15 cellular contexts compared by ENCODE assay signal in the genomic region with DNA sequence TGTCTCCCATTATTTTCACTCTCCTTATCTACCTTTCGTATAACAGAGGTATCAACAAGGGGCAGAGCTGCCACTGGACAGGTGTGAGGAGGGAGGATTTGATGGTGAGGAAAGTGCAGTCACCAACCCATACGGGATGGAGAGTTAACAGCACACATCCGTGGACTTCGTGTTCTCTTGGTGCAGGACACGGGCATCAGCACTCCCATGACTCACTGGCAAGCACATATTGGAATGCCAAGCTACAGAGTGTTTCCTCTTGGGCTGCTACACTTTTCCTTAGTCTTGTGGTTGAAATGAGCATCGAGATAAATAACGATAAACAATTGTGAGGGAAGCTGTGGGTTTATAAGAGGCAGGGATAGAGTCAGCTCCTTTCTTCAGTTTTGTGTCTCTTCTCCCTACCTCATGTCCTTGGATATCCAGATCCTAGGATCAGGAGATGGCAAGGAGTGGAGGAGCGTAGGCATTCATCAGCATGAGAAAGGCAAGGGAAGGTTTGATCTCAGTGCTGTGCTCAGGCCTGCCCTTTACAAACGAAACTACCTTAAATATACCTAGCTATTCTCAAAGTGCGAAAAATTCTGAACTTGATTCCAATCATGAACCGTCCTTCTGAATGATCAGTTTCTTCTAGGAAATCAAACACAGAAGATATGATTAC.
DNase-seq lines count a peak whose midpoint lies in the region; ATAC-seq, FAIRE-seq and TF ChIP-seq lines count a peak whose summit lies in the region.
"Had no signal": no experiment of that assay in that cellular context is flagged by ENCODE, and none has a peak within 500 bp of the region (broad histone marks: within the 10 kb centered on the region; RNA-seq: fewer than 3 reads in every experiment).

No MANE protein-coding gene starts in this region.

- no peaks in the 10 kb centered on the region for H3K36me3 ChIP-seq in endothelial cell of umbilical vein (ENCODE audit: control insufficient read depth in 2 of 2, extremely low read depth in 1 of 2, insufficient read depth in 2 of 2, low read length in 2 of 2)

- peaks cover 29% of the 10 kb centered on the region for H3K4me1 ChIP-seq in endothelial cell of umbilical vein (ENCODE audit: control insufficient read depth, extremely low read depth, insufficient read depth, low read length)

- H3K27me3 Mint-ChIP-seq in nephron progenitor cell (ENCODE audit: low read depth, poor library complexity): no peaks in the 10 kb centered on the region
- H3K27me3 Mint-ChIP-seq: B cell had no signal

- no peaks in the 10 kb centered on the region for H4K20me1 ChIP-seq in endothelial cell of umbilical vein (replicated peaks; ENCODE audit: control insufficient read depth, extremely low read depth, insufficient read depth, low read length)

- peaks cover 83% of the 10 kb centered on the region for H3K36me3 Mint-ChIP-seq in nephron progenitor cell (ENCODE audit: low read depth)

- POLR2A ChIA-PET in endothelial cell of umbilical vein (lab: Charles Lee): interaction anchor here (0.6 to 1.4 kb wide), 3 partner anchors 108 to 240 kb away, joined by 3 to 8 read pairs (median 6); no protein-coding TSS in a partner anchor

- BruUV-seq in endothelial cell of umbilical vein (replicated peaks; lab: Mats Ljungman, UMichigan): TSS peak; percentile 93

- peak overlapping the region; percentile 89 for H3K4me2 ChIP-seq in endothelial cell of umbilical vein (ENCODE audit: insufficient read depth, low read length)
- H3K4me2 ChIP-seq: hepatocyte had no signal

- H3K27ac ChIP-seq in endothelial cell of umbilical vein (ENCODE audit: insufficient read depth, low read depth, low read length): peak overlapping the region; percentile 92
- H3K27ac ChIP-seq: hepatocyte had no signal

- H3K4me3 ChIP-seq in endothelial cell of umbilical vein (replicated peaks in 1 of 3; ENCODE audit: insufficient read depth in 1 of 3, low read depth in 1 of 3, low read length in 3 of 3): peak overlapping the region in 1 of 3 experiments; percentile 21
- H3K4me3 ChIP-seq: hepatocyte had no signal

- no peak for TF ChIP-seq POLR2A in GM12891 (IDR thresholded peaks at IDR 0.05; ENCODE audit: low read depth, low read length)
- TF ChIP-seq POLR2A in endothelial cell of umbilical vein (IDR thresholded peaks at IDR 0.05; ENCODE audit: low read depth, low read length): no peak

- intact Hi-C loops in endothelial cell of umbilical vein (cut with micrococcal nuclease): loop anchor here (1.0 to 2.0 kb wide), 5 partner anchors 34 to 400 kb away; partner anchors contain the start of gene MMAA

- H3K9me3 ChIP-seq in endothelial cell of umbilical vein (replicated peaks; ENCODE audit: control insufficient read depth, insufficient read depth, low read length): no peaks in the 10 kb centered on the region

- FAIRE-seq in GM12891 (lab: Jason Lieb, UNC): peak; percentile 51
- FAIRE-seq in endothelial cell of umbilical vein (lab: Jason Lieb, UNC): peak; percentile 87
- FAIRE-seq: colon had no signal

- peak overlapping the region; percentile 61 for H3K9ac ChIP-seq in endothelial cell of umbilical vein (replicated peaks; ENCODE audit: extremely low read depth, insufficient read depth, low read length)

- H2AFZ ChIP-seq in endothelial cell of umbilical vein (ENCODE audit: low read depth, low read length): peak overlapping the region; percentile 38
- H2AFZ ChIP-seq: hepatocyte had no signal

- H3K79me2 ChIP-seq in endothelial cell of umbilical vein (ENCODE audit: control insufficient read depth, insufficient read depth, low read length): no peaks in the 10 kb centered on the region
- H3K79me2 ChIP-seq: hepatocyte had no signal

- TF ChIP-seq CTCF in endothelial cell of umbilical vein (IDR thresholded peaks at IDR 0.05; ENCODE audit: extremely low read depth in 1 of 2, insufficient read depth in 1 of 2, low read depth in 1 of 2, low read length in 2 of 2): no peak
- no peak for TF ChIP-seq CTCF in nephron progenitor cell (IDR thresholded peaks at IDR 0.05)

- H3K4me3 Mint-ChIP-seq in nephron progenitor cell: no peak overlapping the region
- H3K4me3 Mint-ChIP-seq: activated T-cell treated with anti-CD3 and anti-CD28 coated beads, Interleukin-2, amount 50 U/mL, for 72 hours; B cell had no signal

- H3K9me3 Mint-ChIP-seq in nephron progenitor cell: no peaks in the 10 kb centered on the region
- H3K9me3 Mint-ChIP-seq: activated T-cell treated with anti-CD3 and anti-CD28 coated beads, Interleukin-2, amount 50 U/mL, for 72 hours had no signal

- no peaks in the 10 kb centered on the region for H3K9me1 ChIP-seq in endothelial cell of umbilical vein (replicated peaks; ENCODE audit: control insufficient read depth, extremely low read depth, insufficient read depth, low read length)

- DNase-seq in GM12891 (ENCODE audit: insufficient read length, low spot score) (no peak), M059J (ENCODE audit: low read depth) (peak; percentile 44), endothelial cell of umbilical vein (ENCODE audit: low read depth, low spot score) (peak; percentile 76), nephron progenitor cell (no peak), CD1c-positive myeloid dendritic cell (ENCODE audit: extremely low spot score) (no peak)
- DNase-seq in stimulated activated CD4-positive, alpha-beta T cell treated with anti-CD3 and anti-CD28 coated beads, Interleukin-4, amount 100 ng/mL, for 1 hour: no peak
- DNase-seq: activated CD4-positive, alpha-beta T cell treated with anti-CD3 and anti-CD28 coated beads, Interleukin-2, amount 50 U/mL, for 48 hours; activated T-cell treated with anti-CD3 and anti-CD28 coated beads, Interleukin-2, amount 50 U/mL, for 72 hours; left cardiac atrium; NCI-H1930; NCI-H526 had no signal

- no peak for ATAC-seq in HG03469 (IDR thresholded peaks at IDR 0.05; ENCODE audit: unreplicated experiment)
- ATAC-seq: activated T-cell treated with anti-CD3 and anti-CD28 coated beads, Interleukin-2, amount 50 U/mL, for 72 hours had no signal

- peaks cover 7% of the 10 kb centered on the region for H3K4me1 Mint-ChIP-seq in nephron progenitor cell

- no peaks in the 10 kb centered on the region for H3K27me3 ChIP-seq in endothelial cell of umbilical vein (ENCODE audit: control insufficient read depth in 2 of 2, insufficient read depth in 2 of 2, low read length in 2 of 2)
- H3K27me3 ChIP-seq: hepatocyte had no signal

- dilution Hi-C loops in endothelial cell of umbilical vein (cut with MboI; ENCODE audit: extremely low pct_ligation_motif_present, low sequenced_read_pairs): no loop called here

- CTCF ChIA-PET in endothelial cell of umbilical vein (lab: Charles Lee): interaction anchor here (0.9 to 2.6 kb wide), 15 partner anchors 9 to 1255 kb away, joined by 3 to 13 read pairs (median 4); partner anchors contain the start of gene ZNF827

- peak overlapping the region; percentile 43 for H3K27ac Mint-ChIP-seq in nephron progenitor cell
- H3K27ac Mint-ChIP-seq: activated T-cell treated with anti-CD3 and anti-CD28 coated beads, Interleukin-2, amount 50 U/mL, for 72 hours; B cell had no signal

TF ChIP-seq in GM12891, 5 proteins besides CTCF, POLR2A, EP300 and RAD21:
- TF ChIP-seq PAX5 (IDR thresholded peaks at IDR 0.05; ENCODE audit: insufficient read depth, low read length, severe bottlenecking) (no peak), POLR2AphosphoS5 (IDR thresholded peaks at IDR 0.05; ENCODE audit: low read depth, low read length) (no peak), POU2F2 (IDR thresholded peaks at IDR 0.05; ENCODE audit: low read depth, low read length) (no peak), TAF1 (IDR thresholded peaks at IDR 0.05; ENCODE audit: low read depth, low read length) (no peak), SPI1 (IDR thresholded peaks at IDR 0.05; ENCODE audit: low read depth, low read length) (no peak)

TF ChIP-seq in endothelial cell of umbilical vein, 7 proteins besides CTCF, POLR2A, EP300 and RAD21:
- TF ChIP-seq JUN (IDR thresholded peaks at IDR 0.05; ENCODE audit: borderline replicate concordance, insufficient read depth, insufficient read length, low read depth): peak; percentile 79
- no peak for TF ChIP-seq MYC (IDR thresholded peaks at IDR 0.05; ENCODE audit: low read depth, low read length)
- TF ChIP-seq POLR2AphosphoS5 (IDR thresholded peaks at IDR 0.05; ENCODE audit: insufficient read depth, low read depth, low read length): peak; percentile 79
- peak; percentile 93 for TF ChIP-seq FOS (IDR thresholded peaks at IDR 0.05; ENCODE audit: borderline replicate concordance, insufficient read depth, low read length)
- TF ChIP-seq MAX (IDR thresholded peaks at IDR 0.05; ENCODE audit: insufficient read depth, insufficient read length): peak; percentile 23
- peak; percentile 72 for TF ChIP-seq GATA2 (IDR thresholded peaks at IDR 0.05; ENCODE audit: insufficient read depth, insufficient read length, low read depth, low read length)

Comparison
In these comparisons a context has a peak if more than half of its experiments do, and no peak if none do; other contexts are left out.
1. DNase-seq: peak in M059J (single experiment) and endothelial cell of umbilical vein (single experiment); none in GM12891 (single experiment), nephron progenitor cell (single experiment), stimulated activated CD4-positive, alpha-beta T cell treated with anti-CD3 and anti-CD28 coated beads, Interleukin-4, amount 100 ng/mL, for 1 hour (single experiment) and CD1c-positive myeloid dendritic cell (single experiment).